ENCODE assay signal across 31 cellular contexts in genomic region chr1:211660718-211661222, GRCh38. TPM values are rescaled to one million over a fixed set of nuclear protein-coding genes. Genes with fewer than 3 reads are reported as not detected.
"Had no signal": no experiment of that assay in that cellular context is flagged by ENCODE, and none has a peak within 500 bp of the region (broad histone marks: within the 10 kb centered on the region; RNA-seq: fewer than 3 reads in every experiment).

No MANE protein-coding gene starts in this region.

- H3K27me3 ChIP-seq: ascending aorta, breast epithelium, esophagus muscularis mucosa, foreskin keratinocyte, gastrocnemius medialis, heart left ventricle had no signal

- H3K4me3 Mint-ChIP-seq: activated CD4-positive, alpha-beta memory T cell treated with anti-CD3 and anti-CD28 coated beads for 36 hours; activated CD4-positive, alpha-beta T cell treated with anti-CD3 and anti-CD28 coated beads for 36 hours; activated CD4-positive, alpha-beta T cell treated with anti-CD3 and anti-CD28 coated beads, Interleukin-2, amount 10 ng/mL, durations not matched to agents 24 days and 14 days; activated CD8-positive, alpha-beta T cell treated with anti-CD3 and anti-CD28 coated beads, Interleukin-2, amount 10 ng/mL, durations not matched to agents 7 days and 5 days; activated naive CD4-positive, alpha-beta T cell treated with anti-CD3 and anti-CD28 coated beads, Interleukin-2, amount 10 ng/mL, durations not matched to agents 7 days and 5 days; activated naive CD8-positive, alpha-beta T cell treated with anti-CD3 and anti-CD28 coated beads, Interleukin-2, amount 10 ng/mL, durations not matched to agents 7 days and 5 days; activated T-cell treated with anti-CD3 and anti-CD28 coated beads, Interleukin-2, amount 50 U/mL, for 24 hours; activated T-cell treated with anti-CD3 and anti-CD28 coated beads, Interleukin-2, amount 50 U/mL, for 72 hours; brain; central memory CD8-positive, alpha-beta T cell; effector memory CD8-positive, alpha-beta T cell had no signal

- ATAC-seq: activated CD4-positive, alpha-beta T cell treated with anti-CD3 and anti-CD28 coated beads for 36 hours; activated CD8-positive, alpha-beta T cell treated with anti-CD3 and anti-CD28 coated beads, Interleukin-2, amount 10 ng/mL, durations not matched to agents 7 days and 5 days; activated naive CD4-positive, alpha-beta T cell treated with anti-CD3 and anti-CD28 coated beads, Interleukin-2, amount 50 U/mL, for 72 hours; activated T-cell treated with anti-CD3 and anti-CD28 coated beads, Interleukin-2, amount 50 U/mL, for 72 hours; effector memory CD8-positive, alpha-beta T cell; foreskin keratinocyte; gastrocnemius medialis; heart left ventricle had no signal

- H3K4me3 ChIP-seq: ascending aorta, breast epithelium, esophagus muscularis mucosa, gastrocnemius medialis, heart left ventricle had no signal

- H3K4me1 Mint-ChIP-seq: activated CD4-positive, alpha-beta T cell treated with anti-CD3 and anti-CD28 coated beads for 36 hours; activated CD4-positive, alpha-beta T cell treated with anti-CD3 and anti-CD28 coated beads, Interleukin-2, amount 10 ng/mL, durations not matched to agents 24 days and 14 days; activated naive CD4-positive, alpha-beta T cell treated with anti-CD3 and anti-CD28 coated beads, Interleukin-2, amount 10 ng/mL, durations not matched to agents 7 days and 5 days; activated naive CD8-positive, alpha-beta T cell treated with anti-CD3 and anti-CD28 coated beads, Interleukin-2, amount 10 ng/mL, durations not matched to agents 7 days and 5 days; brain; central memory CD8-positive, alpha-beta T cell had no signal

- H3K9me3 ChIP-seq: ascending aorta, breast epithelium, esophagus muscularis mucosa, gastrocnemius medialis, heart left ventricle had no signal

- H3K27ac ChIP-seq: ascending aorta, breast epithelium, esophagus muscularis mucosa, foreskin keratinocyte, gastrocnemius medialis, heart left ventricle had no signal

- FAIRE-seq: colon had no signal

- H3K36me3 ChIP-seq: ascending aorta, breast epithelium, esophagus muscularis mucosa, gastrocnemius medialis had no signal

- H3K4me1 ChIP-seq: ascending aorta, breast epithelium, esophagus muscularis mucosa, foreskin keratinocyte, gastrocnemius medialis, heart left ventricle had no signal

- H3K9me3 Mint-ChIP-seq: activated CD4-positive, alpha-beta memory T cell treated with anti-CD3 and anti-CD28 coated beads for 36 hours; activated CD4-positive, alpha-beta T cell treated with anti-CD3 and anti-CD28 coated beads, Interleukin-2, amount 10 ng/mL, durations not matched to agents 24 days and 14 days; activated naive CD4-positive, alpha-beta T cell treated with anti-CD3 and anti-CD28 coated beads, Interleukin-2, amount 10 ng/mL, durations not matched to agents 7 days and 5 days; activated naive CD4-positive, alpha-beta T cell treated with anti-CD3 and anti-CD28 coated beads, Interleukin-2, amount 50 U/mL, for 72 hours; activated naive CD8-positive, alpha-beta T cell treated with anti-CD3 and anti-CD28 coated beads, Interleukin-2, amount 10 ng/mL, durations not matched to agents 7 days and 5 days; activated T-cell treated with anti-CD3 and anti-CD28 coated beads, Interleukin-2, amount 50 U/mL, for 24 hours; activated T-cell treated with anti-CD3 and anti-CD28 coated beads, Interleukin-2, amount 50 U/mL, for 72 hours; brain; central memory CD8-positive, alpha-beta T cell; effector memory CD8-positive, alpha-beta T cell had no signal

- H3K27me3 Mint-ChIP-seq: activated CD4-positive, alpha-beta memory T cell treated with anti-CD3 and anti-CD28 coated beads for 36 hours; activated CD4-positive, alpha-beta T cell treated with anti-CD3 and anti-CD28 coated beads, Interleukin-2, amount 10 ng/mL, durations not matched to agents 24 days and 14 days; activated naive CD4-positive, alpha-beta T cell treated with anti-CD3 and anti-CD28 coated beads, Interleukin-2, amount 10 ng/mL, durations not matched to agents 7 days and 5 days; activated T-cell treated with anti-CD3 and anti-CD28 coated beads, Interleukin-2, amount 50 U/mL, for 24 hours; brain; central memory CD8-positive, alpha-beta T cell; effector memory CD8-positive, alpha-beta T cell had no signal

- H3K27ac Mint-ChIP-seq: activated CD4-positive, alpha-beta memory T cell treated with anti-CD3 and anti-CD28 coated beads for 36 hours; activated CD4-positive, alpha-beta T cell treated with anti-CD3 and anti-CD28 coated beads for 36 hours; activated CD4-positive, alpha-beta T cell treated with anti-CD3 and anti-CD28 coated beads, Interleukin-2, amount 10 ng/mL, durations not matched to agents 24 days and 14 days; activated CD8-positive, alpha-beta T cell treated with anti-CD3 and anti-CD28 coated beads, Interleukin-2, amount 10 ng/mL, durations not matched to agents 7 days and 5 days; activated naive CD4-positive, alpha-beta T cell treated with anti-CD3 and anti-CD28 coated beads, Interleukin-2, amount 10 ng/mL, durations not matched to agents 7 days and 5 days; activated naive CD4-positive, alpha-beta T cell treated with anti-CD3 and anti-CD28 coated beads, Interleukin-2, amount 50 U/mL, for 72 hours; activated naive CD8-positive, alpha-beta T cell treated with anti-CD3 and anti-CD28 coated beads, Interleukin-2, amount 10 ng/mL, durations not matched to agents 7 days and 5 days; activated T-cell treated with anti-CD3 and anti-CD28 coated beads, Interleukin-2, amount 50 U/mL, for 24 hours; activated T-cell treated with anti-CD3 and anti-CD28 coated beads, Interleukin-2, amount 50 U/mL, for 72 hours; brain had no signal

- DNase-seq: activated CD4-positive, alpha-beta memory T cell treated with anti-CD3 and anti-CD28 coated beads for 36 hours; activated CD4-positive, alpha-beta T cell treated with anti-CD3 and anti-CD28 coated beads for 36 hours; activated CD4-positive, alpha-beta T cell treated with anti-CD3 and anti-CD28 coated beads, Interleukin-2, amount 10 ng/mL, durations not matched to agents 24 days and 14 days; activated CD4-positive, CD25-positive, alpha-beta regulatory T cell; activated CD4-positive, CD25-positive, alpha-beta regulatory T cell treated with anti-CD3 and anti-CD28 coated beads, Interleukin-2, amount 50 U/mL, for 72 hours; activated CD8-positive, alpha-beta T cell treated with anti-CD3 and anti-CD28 coated beads, Interleukin-2, amount 10 ng/mL, durations not matched to agents 7 days and 5 days; activated gamma-delta T cell; activated naive CD4-positive, alpha-beta T cell; activated naive CD4-positive, alpha-beta T cell treated with anti-CD3 and anti-CD28 coated beads, Interleukin-2, amount 10 ng/mL, durations not matched to agents 7 days and 5 days; activated naive CD8-positive, alpha-beta T cell treated with anti-CD3 and anti-CD28 coated beads, Interleukin-2, amount 10 ng/mL, durations not matched to agents 7 days and 5 days; activated T-cell treated with anti-CD3 and anti-CD28 coated beads for 4 hours; activated T-cell treated with anti-CD3 and anti-CD28 coated beads, Interleukin-2, amount 50 U/mL, for 24 hours; activated T-cell treated with anti-CD3 and anti-CD28 coated beads, Interleukin-2, amount 50 U/mL, for 72 hours; cortex of kidney; dermis blood vessel endothelial cell; effector CD4-positive, alpha-beta T cell; effector memory CD8-positive, alpha-beta T cell; erythroblast; foreskin keratinocyte; gastrocnemius medialis; glutamatergic neuron; heart left ventricle; T-helper 2 cell had no signal

- H3K36me3 Mint-ChIP-seq: brain had no signal

RNA-seq across cellular contexts. Expression of gene NEK2, which starts 14.7 kb away (rescaled TPM):
- total RNA-seq: ascending aorta, cardiac septum, esophagus muscularis mucosa, gastrocnemius medialis had no signal
